In the genomic region with DNA sequence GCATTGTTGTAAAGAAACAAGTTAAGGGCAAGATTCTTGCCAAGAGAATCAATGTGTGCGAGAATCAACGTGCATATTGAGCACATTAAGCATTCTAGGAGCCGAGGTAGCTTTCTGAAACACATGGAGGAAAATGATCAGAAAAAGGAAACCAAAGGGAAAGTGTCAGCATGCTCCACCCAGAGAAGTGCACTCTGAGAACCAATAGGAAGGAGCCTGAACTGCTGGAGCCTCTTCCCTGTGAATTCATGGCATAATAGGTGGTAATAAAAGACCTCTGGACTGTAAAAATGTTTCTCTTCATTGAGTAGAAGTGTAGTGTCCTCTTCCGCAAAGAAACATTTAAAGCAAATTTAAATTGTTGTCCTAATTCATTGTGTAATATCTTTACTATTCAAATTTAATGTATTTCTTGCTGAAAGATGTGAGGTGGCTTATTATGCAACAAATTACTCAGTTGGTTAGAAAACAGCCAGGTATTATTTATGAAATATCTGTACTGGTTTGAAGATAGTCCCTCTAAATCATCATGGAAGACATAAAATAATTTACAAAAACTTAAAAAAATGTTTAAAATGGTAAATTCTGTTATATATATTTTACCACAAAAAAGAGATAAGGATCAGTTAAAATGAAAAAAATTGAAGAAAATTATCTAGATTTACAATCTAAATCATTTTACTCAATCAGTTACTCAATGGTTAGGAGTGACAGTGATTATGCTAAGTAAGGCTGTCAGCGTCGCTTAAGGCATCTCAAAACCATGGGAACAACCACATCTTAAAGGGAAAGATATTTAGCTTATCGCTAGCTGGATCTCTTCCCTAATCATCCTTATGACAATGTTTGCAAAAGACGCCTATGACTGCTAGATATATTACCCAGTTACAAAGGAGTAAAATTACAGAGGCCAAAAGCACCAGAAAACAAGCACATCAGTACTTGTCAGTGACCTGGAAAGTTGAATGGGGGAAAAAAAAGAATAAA, we compare ENCODE assay signal across 26 cellular contexts.
"Had no signal": no experiment of that assay in that cellular context is flagged by ENCODE, and none has a peak within 500 bp of the region (broad histone marks: within the 10 kb centered on the region; RNA-seq: fewer than 3 reads in every experiment).

No MANE protein-coding gene starts in this region.

- H3K4me1 ChIP-seq: esophagus muscularis mucosa, heart right ventricle, neural progenitor cell, pancreas, upper lobe of left lung, uterus had no signal

- ATAC-seq: gastrocnemius medialis, heart right ventricle, left lobe of liver, natural killer cell, pancreas, right cardiac atrium had no signal

- H3K36me3 ChIP-seq: uterus had no signal

- H3K4me2 ChIP-seq: neural progenitor cell had no signal

- FAIRE-seq: endometrium, islet of Langerhans, pancreas, small intestine had no signal

- H3K27ac Mint-ChIP-seq: natural killer cell, neural progenitor cell, progenitor cell of endocrine pancreas had no signal

- H3K27me3 Mint-ChIP-seq: progenitor cell of endocrine pancreas had no signal

- H2AFZ ChIP-seq: neural progenitor cell had no signal

- H3K27ac ChIP-seq: dorsolateral prefrontal cortex, epithelial cell of prostate, esophagus muscularis mucosa, gastrocnemius medialis, heart right ventricle, neural progenitor cell, pancreas, stomach, thoracic aorta, upper lobe of left lung, uterus had no signal

- H3K9me3 Mint-ChIP-seq: natural killer cell, neural progenitor cell had no signal

- H3K4me3 Mint-ChIP-seq: natural killer cell, neural progenitor cell had no signal

- H3K4me3 ChIP-seq: dorsolateral prefrontal cortex, esophagus muscularis mucosa, gastrocnemius medialis, heart right ventricle, neural progenitor cell, pancreas, stomach, thoracic aorta, upper lobe of left lung, uterus had no signal

- H3K27me3 ChIP-seq: dorsolateral prefrontal cortex, esophagus muscularis mucosa, gastrocnemius medialis, heart right ventricle, neural progenitor cell, pancreas, stomach, upper lobe of left lung, uterus had no signal

- H3K9me3 ChIP-seq: esophagus muscularis mucosa, gastrocnemius medialis, heart right ventricle, pancreas, stomach, thoracic aorta, upper lobe of left lung, uterus had no signal

- H3K9ac ChIP-seq: neural progenitor cell had no signal

- DNase-seq: cortex of kidney; dorsolateral prefrontal cortex; effector CD8-positive, alpha-beta T cell; gastrocnemius medialis; heart right ventricle; hypothalamus; kidney glomerular epithelial cell; natural killer cell; nucleus accumbens; pancreas; right cardiac atrium; small intestine; stimulated activated CD4-positive, alpha-beta T cell treated with anti-CD3 and anti-CD28 coated beads, Interleukin-12 subunit alpha, Interleukin-12 subunit beta, amount 100 ng/mL, for 4 hours; stimulated activated naive CD4-positive, alpha-beta T cell; stomach; substantia nigra; upper lobe of left lung; uterus had no signal

- H3K4me1 Mint-ChIP-seq: natural killer cell, neural progenitor cell had no signal
